Comparison of ENCODE assay signal across 9 cellular contexts in genomic region chr1:171188388-171189266, GRCh38. TPM values are rescaled to one million over a fixed set of nuclear protein-coding genes. Genes with fewer than 3 reads are reported as not detected.
A peak's percentile ranks its signal among the peaks of the same experiment; 100 is the strongest.
DNase-seq lines count a peak whose midpoint lies in the region; ATAC-seq and TF ChIP-seq lines count a peak whose summit lies in the region.
"Had no signal": no experiment of that assay in that cellular context is flagged by ENCODE, and none has a peak within 500 bp of the region (broad histone marks: within the 10 kb centered on the region; RNA-seq: fewer than 3 reads in every experiment).

No MANE protein-coding gene starts in this region.

- CTCF ChIA-PET in mammary epithelial cell (lab: Charles Lee; ENCODE audit: low non-redundant PET), result interaction anchor here (1.1 kb wide), 1 partner anchor 38 kb away, joined by 5 read pairs; no protein-coding TSS in a partner anchor

- dilution Hi-C loops in mammary epithelial cell (cut with HindIII; ENCODE audit: low sequenced_read_pairs), result no loop called here

- H3K4me2 ChIP-seq in KMS-11, result no peak overlapping the region
- H3K4me2 ChIP-seq in mammary epithelial cell (ENCODE audit: insufficient read depth, low read depth, low read length), result no peak overlapping the region

- H3K4me1 ChIP-seq in KMS-11 (ENCODE audit: low read depth, poor library complexity, severe bottlenecking), result no peaks in the 10 kb centered on the region
- no peaks in the 10 kb centered on the region for H3K4me1 ChIP-seq in mammary epithelial cell (ENCODE audit: insufficient read depth, low read length)

- no peaks in the 10 kb centered on the region for H4K20me1 ChIP-seq in KMS-11 (ENCODE audit: insufficient read depth)
- H4K20me1 ChIP-seq in mammary epithelial cell (ENCODE audit: insufficient read depth, low read length), result no peaks in the 10 kb centered on the region

- H3K36me3 ChIP-seq in KMS-11 (ENCODE audit: insufficient read depth) (no peaks in the 10 kb centered on the region), mammary epithelial cell (ENCODE audit: insufficient read depth, low read length) (no peaks in the 10 kb centered on the region)

- TF ChIP-seq CTCF in KMS-11 (conservative IDR thresholded peaks at IDR 0.05; ENCODE audit: low read depth, low read length) (peak; percentile 91), mammary epithelial cell (conservative IDR thresholded peaks at IDR 0.05 in 1 of 2, IDR thresholded peaks at IDR 0.05 in 1 of 2; ENCODE audit: extremely low read depth in 1 of 2, insufficient read depth in 1 of 2, low read depth in 1 of 2, low read length in 2 of 2) (peak; percentile 67 to 74)

- ATAC-seq in GM19467 (IDR thresholded peaks at IDR 0.05; ENCODE audit: unreplicated experiment) (peak; percentile 78), left colon (peak; percentile 57)

- in situ Hi-C loops in mammary epithelial cell (cut with MboI; ENCODE audit: low sequenced_read_pairs in 2 of 2), result no loop called here

- H3K27ac ChIP-seq in KMS-11 (no peak overlapping the region), mammary epithelial cell (ENCODE audit: insufficient read depth, low read depth, low read length) (no peak overlapping the region)

- DNase-seq in DMS53 (lab: John Stamatoyannopoulos, UW) (peak; percentile 84), SK-N-DZ (ENCODE audit: low spot score) (peak; percentile 17), mammary epithelial cell (peak; percentile 16), left colon (peak in 1 of 2 donors; percentile 45), OCI-M2 (lab: John Stamatoyannopoulos, UW; ENCODE audit: unreplicated experiment) (no peak)
- peak; percentile 1 to 25 for DNase-seq in stimulated activated CD8-positive, alpha-beta memory T cell treated with anti-CD3 and anti-CD28 coated beads, Interleukin-2, amount 100 ng/mL, for 48 hours (ENCODE audit: low read depth in 2 of 2)
- DNase-seq: activated naive CD8-positive, alpha-beta T cell treated with anti-CD3 and anti-CD28 coated beads, Interleukin-2, amount 10 ng/mL, durations not matched to agents 7 days and 5 days had no signal

- H3K27me3 ChIP-seq in KMS-11 (ENCODE audit: insufficient read depth, low read depth), result no peaks in the 10 kb centered on the region
- H3K27me3 ChIP-seq in mammary epithelial cell (ENCODE audit: insufficient read depth, low read length), result no peaks in the 10 kb centered on the region

- H2AFZ ChIP-seq in KMS-11 (ENCODE audit: low read depth) (no peak overlapping the region), mammary epithelial cell (ENCODE audit: low read depth, low read length) (no peak overlapping the region)

- H3K9ac ChIP-seq in KMS-11, result no peak overlapping the region
- no peak overlapping the region for H3K9ac ChIP-seq in mammary epithelial cell (ENCODE audit: insufficient read depth, low read length)

- no peaks in the 10 kb centered on the region for H3K79me2 ChIP-seq in KMS-11 (ENCODE audit: insufficient read depth, low read depth)
- H3K79me2 ChIP-seq in mammary epithelial cell (ENCODE audit: insufficient read depth, low read length), result no peaks in the 10 kb centered on the region

- no peaks in the 10 kb centered on the region for H3K9me3 ChIP-seq in mammary epithelial cell (replicated peaks; ENCODE audit: insufficient read depth, low read length)

- intact Hi-C loops in mammary epithelial cell (cut with micrococcal nuclease), result loop anchor here (1.0 kb wide), 1 partner anchor 107 kb away; no protein-coding TSS in a partner anchor
- intact Hi-C loops in left colon (cut with DNase I, micrococcal nuclease), result no loop called here

- H3K4me3 ChIP-seq in KMS-11 (IDR thresholded peaks at IDR 0.05; ENCODE audit: insufficient read depth, low read depth, low read length), result no peak overlapping the region
- no peak overlapping the region for H3K4me3 ChIP-seq in mammary epithelial cell (replicated peaks in 1 of 3; ENCODE audit: insufficient read depth in 1 of 3, low read depth in 2 of 3, low read length in 3 of 3)

- WGBS in mammary epithelial cell (ENCODE audit: low coverage, missing lambda C conversion rate), result 52% methylated on average over 11 of the region's 11 CpGs

- no TSS peak for BruUV-seq in mammary epithelial cell (replicated peaks; lab: Mats Ljungman, UMichigan)

RNA-seq across cellular contexts. Expression of gene FMO2, which starts 3.5 kb away (rescaled TPM):
- not detected in 2 replicates for polyA plus RNA-seq in SK-N-DZ (2014; cell fraction: cytosol; rRNA removed)
- not detected in 2 replicates for polyA plus RNA-seq in SK-N-DZ (2014; cell fraction: nucleus; rRNA removed)
- total RNA-seq in mammary epithelial cell, result under 1 TPM in 1 of 2 donors, not detected in 1; 0.17 TPM
- not detected for polyA plus RNA-seq in mammary epithelial cell
- polyA minus RNA-seq in mammary epithelial cell, result not detected
- 1 to 10 TPM in 1 of 2 donors, under 1 TPM in 1; 0.76 to 1.4 TPM for total RNA-seq in left colon
- total RNA-seq: activated naive CD8-positive, alpha-beta T cell treated with anti-CD3 and anti-CD28 coated beads, Interleukin-2, amount 10 ng/mL, durations not matched to agents 7 days and 5 days had no signal

RNA-seq across cellular contexts. Expression of gene FMO1, which starts 59.7 kb away (rescaled TPM):
- polyA plus RNA-seq in SK-N-DZ (2014; cell fraction: cytosol; rRNA removed), result not detected in 2 replicates
- not detected in 2 replicates for polyA plus RNA-seq in SK-N-DZ (2014; cell fraction: nucleus; rRNA removed)
- under 1 TPM in 1 of 2 donors, not detected in 1; 0.67 TPM for total RNA-seq in mammary epithelial cell
- not detected for polyA plus RNA-seq in mammary epithelial cell
- polyA minus RNA-seq in mammary epithelial cell, result not detected
- under 1 TPM in 1 of 2 donors, not detected in 1; 0.21 TPM for total RNA-seq in left colon
- total RNA-seq: activated naive CD8-positive, alpha-beta T cell treated with anti-CD3 and anti-CD28 coated beads, Interleukin-2, amount 10 ng/mL, durations not matched to agents 7 days and 5 days had no signal
